Comparison of ENCODE assay signal across 15 cellular contexts in the genomic region with DNA sequence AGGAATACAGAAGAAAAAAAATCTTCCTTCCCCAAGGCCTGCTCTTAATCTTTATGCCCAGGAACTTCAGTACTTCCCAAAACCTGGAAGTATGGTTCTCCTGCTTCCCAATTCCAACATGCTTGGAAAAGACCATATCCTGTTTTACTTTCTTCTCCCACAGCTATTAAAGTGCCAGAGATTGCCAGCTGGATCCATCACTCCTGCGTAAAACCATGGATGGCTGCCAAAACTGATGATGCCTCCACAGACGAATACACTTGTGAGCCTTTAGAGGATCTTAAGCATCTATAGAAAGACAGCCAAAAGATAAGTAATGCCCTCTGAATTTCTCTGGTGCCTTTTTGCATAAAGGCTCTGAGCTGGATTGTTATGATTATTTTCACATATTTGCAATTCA.
A peak's percentile ranks its signal among the peaks of the same experiment; 100 is the strongest.
DNase-seq lines count a peak whose midpoint lies in the region; ATAC-seq and TF ChIP-seq lines count a peak whose summit lies in the region.
"Had no signal": no experiment of that assay in that cellular context is flagged by ENCODE, and none has a peak within 500 bp of the region (broad histone marks: within the 10 kb centered on the region; RNA-seq: fewer than 3 reads in every experiment).

No MANE protein-coding gene starts in this region.

- ATAC-seq in natural killer cell treated with Interleukin-12 subunit alpha and Interleukin-12 subunit beta and Interleukin-15 and Interleukin-18, amount 100 ng/mL, for 72 hours, result no peak

- H3K9me3 ChIP-seq in SJCRH30 (replicated peaks), result no peaks in the 10 kb centered on the region
- H3K9me3 ChIP-seq: BLaER1 treated with 17β-estradiol and CSF1 and Interleukin-3, amounts not matched to agents 10 nM and 100 nM; right atrium auricular region had no signal

- in situ Hi-C loops in ACHN (cut with HindIII; ENCODE audit: low pct_ligation_motif_present, low pct_unique_long_range_greater_than_20kb, low sequenced_read_pairs), result no loop called here

- H3K36me3 ChIP-seq in SJCRH30, result no peaks in the 10 kb centered on the region
- H3K36me3 ChIP-seq: BLaER1 treated with 17β-estradiol and CSF1 and Interleukin-3, amounts not matched to agents 10 nM and 100 nM; right atrium auricular region; WERI-Rb-1 had no signal

- no TSS peak for BruUV-seq in Calu3 (replicated peaks; lab: Mats Ljungman, UMichigan)

- H3K4me3 ChIP-seq in SJCRH30, result no peak overlapping the region
- H3K4me3 ChIP-seq: BLaER1 treated with 17β-estradiol and CSF1 and Interleukin-3, amounts not matched to agents 10 nM and 100 nM; right atrium auricular region had no signal

- no peak for TF ChIP-seq CTCF in Calu3 (IDR thresholded peaks at IDR 0.05; ENCODE audit: unreplicated experiment)

- no peaks in the 10 kb centered on the region for H3K27me3 Mint-ChIP-seq in Calu3 (ENCODE audit: unreplicated experiment)
- no peaks in the 10 kb centered on the region for H3K27me3 Mint-ChIP-seq in natural killer cell treated with Interleukin-12 subunit alpha and Interleukin-12 subunit beta and Interleukin-15 and Interleukin-18, amount 100 ng/mL, for 72 hours

- H3K36me3 Mint-ChIP-seq in Calu3 (ENCODE audit: insufficient read depth, unreplicated experiment), result peaks cover 11% of the 10 kb centered on the region
- H3K36me3 Mint-ChIP-seq in natural killer cell treated with Interleukin-12 subunit alpha and Interleukin-12 subunit beta and Interleukin-15 and Interleukin-18, amount 100 ng/mL, for 72 hours, result peaks cover 16% of the 10 kb centered on the region

- H3K27ac Mint-ChIP-seq in Calu3 (ENCODE audit: unreplicated experiment), result peak overlapping the region; percentile 84
- H3K27ac Mint-ChIP-seq in natural killer cell treated with Interleukin-12 subunit alpha and Interleukin-12 subunit beta and Interleukin-15 and Interleukin-18, amount 100 ng/mL, for 72 hours, result no peak overlapping the region

- H3K4me3 Mint-ChIP-seq in Calu3 (ENCODE audit: low read depth, unreplicated experiment), result no peak overlapping the region
- no peak overlapping the region for H3K4me3 Mint-ChIP-seq in natural killer cell treated with Interleukin-12 subunit alpha and Interleukin-12 subunit beta and Interleukin-15 and Interleukin-18, amount 100 ng/mL, for 72 hours

- H3K4me1 Mint-ChIP-seq in Calu3 (ENCODE audit: low read depth, unreplicated experiment), result peaks cover 24% of the 10 kb centered on the region
- H3K4me1 Mint-ChIP-seq in natural killer cell treated with Interleukin-12 subunit alpha and Interleukin-12 subunit beta and Interleukin-15 and Interleukin-18, amount 100 ng/mL, for 72 hours (ENCODE audit: low read depth in 2 of 2), result no peaks in the 10 kb centered on the region

- CTCF ChIA-PET in Calu3 (lab: Charles Lee), result interaction anchor here (0.7 kb wide), 1 partner anchor 762 kb away, joined by 3 read pairs; no protein-coding TSS in a partner anchor

- intact Hi-C loops in Calu3 (cut with micrococcal nuclease; ENCODE audit: unreplicated experiment), result no loop called here

- no peaks in the 10 kb centered on the region for H3K27me3 ChIP-seq in SJCRH30
- H3K27me3 ChIP-seq: BLaER1 treated with 17β-estradiol and CSF1 and Interleukin-3, amounts not matched to agents 10 nM and 100 nM; right atrium auricular region had no signal

- H3K4me1 ChIP-seq in SJCRH30, result peaks cover 8% of the 10 kb centered on the region; the same call in 1 of the 2 replicates
- H3K4me1 ChIP-seq: BLaER1 treated with 17β-estradiol and CSF1 and Interleukin-3, amounts not matched to agents 10 nM and 100 nM; right atrium auricular region had no signal

- DNase-seq in Calu3 (no peak), LoVo (ENCODE audit: low spot score) (peak; percentile 4), SJCRH30 (peak; percentile 66 to 77), fibroblast of the conjunctiva (ENCODE audit: low read depth) (peak; percentile 9), substantia nigra (lab: John Stamatoyannopoulos, UW) (no peak), ACHN (no peak), superior temporal gyrus (ENCODE audit: extremely low spot score) (no peak)
- DNase-seq in natural killer cell treated with Interleukin-12 subunit alpha and Interleukin-12 subunit beta and Interleukin-15 and Interleukin-18, amount 100 ng/mL, for 72 hours (ENCODE audit: low spot score), result no peak
- DNase-seq: NCI-H526 treated with DMSO at 0.1 percent for 48 hours; stimulated activated CD4-positive, alpha-beta T cell treated with anti-CD3 and anti-CD28 coated beads, Interleukin-4, amount 100 ng/mL, for 4 hours; stimulated activated naive CD4-positive, alpha-beta T cell treated with Interleukin-2 at 50 U/mL for 16 hours; WERI-Rb-1 had no signal

- peaks cover 9% of the 10 kb centered on the region for H3K9me3 Mint-ChIP-seq in Calu3 (ENCODE audit: low read depth, unreplicated experiment)
- peaks cover 23% of the 10 kb centered on the region for H3K9me3 Mint-ChIP-seq in natural killer cell treated with Interleukin-12 subunit alpha and Interleukin-12 subunit beta and Interleukin-15 and Interleukin-18, amount 100 ng/mL, for 72 hours

- H3K27ac ChIP-seq in SJCRH30 (peak overlapping the region; percentile 8; the same call in 1 of the 2 replicates), substantia nigra (ENCODE audit: low read depth, low read length, poor library complexity, severe bottlenecking) (no peak overlapping the region)
- H3K27ac ChIP-seq: BLaER1 treated with 17β-estradiol and CSF1 and Interleukin-3, amounts not matched to agents 10 nM and 100 nM; KMS-11; right atrium auricular region; WERI-Rb-1 had no signal

Comparison
In these comparisons a context has a peak if more than half of its experiments do, and no peak if none do; other contexts are left out.
1. DNase-seq: peak in LoVo (single experiment), SJCRH30 (2 of 2) and fibroblast of the conjunctiva (single experiment); none in Calu3 (single experiment), substantia nigra (0 of 49), ACHN (single experiment), superior temporal gyrus (single experiment) and natural killer cell treated with Interleukin-12 subunit alpha and Interleukin-12 subunit beta and Interleukin-15 and Interleukin-18, amount 100 ng/mL, for 72 hours (single experiment).